ENCODE assay signal across 8 cellular contexts in the genomic region with DNA sequence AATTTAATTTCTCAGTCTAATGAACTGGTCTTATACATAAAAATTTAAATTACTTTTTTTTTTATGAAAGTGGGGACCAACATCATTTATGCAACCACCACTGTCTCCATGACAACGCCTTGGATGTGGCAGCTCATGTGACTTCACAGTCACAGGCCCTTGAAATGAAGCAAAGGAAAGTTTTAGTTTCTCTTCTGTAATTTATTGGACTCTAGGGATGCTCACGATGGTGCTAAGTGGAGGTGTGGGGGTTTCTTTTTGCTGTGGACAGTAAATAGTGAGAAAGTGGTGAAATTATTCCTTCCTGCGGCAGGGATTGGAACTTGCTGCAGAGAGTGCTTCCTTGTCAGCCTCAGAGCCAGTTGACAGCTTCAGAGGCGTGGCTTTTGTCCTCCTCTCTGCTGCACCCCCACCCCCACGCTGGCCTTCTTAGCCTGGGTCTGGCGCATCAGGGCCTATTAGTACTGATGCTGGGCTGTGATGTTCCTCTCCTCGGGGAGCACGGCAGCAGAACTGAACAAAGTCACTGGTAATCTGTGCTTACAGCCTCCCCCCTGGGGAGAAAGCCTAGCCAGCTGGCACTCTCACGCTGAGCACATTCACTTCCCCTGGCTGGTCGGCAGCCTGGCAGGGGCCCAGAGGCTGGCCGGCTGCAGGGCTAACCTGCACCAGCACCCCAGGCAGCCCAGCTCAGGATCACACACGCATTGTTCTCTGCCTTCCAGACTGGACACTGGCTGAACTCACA.
DNase-seq lines count a peak whose midpoint lies in the region; ATAC-seq, FAIRE-seq and TF ChIP-seq lines count a peak whose summit lies in the region.

No MANE protein-coding gene starts in this region.

- H3K27ac ChIP-seq in colonic mucosa: no peak overlapping the region

- no peaks in the 10 kb centered on the region for H3K27me3 ChIP-seq in colonic mucosa

- no peaks in the 10 kb centered on the region for H3K36me3 ChIP-seq in colonic mucosa
- no peaks in the 10 kb centered on the region for H3K36me3 ChIP-seq in mucosa of descending colon (ENCODE audit: low read depth)

- no peak overlapping the region for H3K9ac ChIP-seq in colonic mucosa (ENCODE audit: low read depth in 2 of 2, low read length in 2 of 2)

- ATAC-seq in GM19351 (IDR thresholded peaks at IDR 0.05; ENCODE audit: unreplicated experiment) (peak; percentile 69), mucosa of descending colon (peak; percentile 65), HG03135 (IDR thresholded peaks at IDR 0.05; ENCODE audit: unreplicated experiment) (no peak), GM21723 (IDR thresholded peaks at IDR 0.05; ENCODE audit: unreplicated experiment) (no peak), HG02938 (IDR thresholded peaks at IDR 0.05; ENCODE audit: unreplicated experiment) (no peak)

- no peak for TF ChIP-seq CTCF in colonic mucosa (IDR thresholded peaks at IDR 0.05)
- no peak for TF ChIP-seq CTCF in mucosa of descending colon (IDR thresholded peaks at IDR 0.05)

- DNase-seq in NCI-H2171 (lab: John Stamatoyannopoulos, UW) (peak; percentile 91), colonic mucosa (peak; percentile 38), mucosa of descending colon (peak; percentile 41 to 60 (median 47)), GM12892 (ENCODE audit: insufficient read length) (no peak)

- TF ChIP-seq POLR2A in GM12892 (IDR thresholded peaks at IDR 0.05; ENCODE audit: low read depth, low read length): no peak

- intact Hi-C loops in colonic mucosa (cut with DNase I) (no loop called here), mucosa of descending colon (cut with DNase I, micrococcal nuclease) (no loop called here)

- no peak for FAIRE-seq in GM12892 (lab: Jason Lieb, UNC)

- H3K4me3 ChIP-seq in colonic mucosa (no peak overlapping the region), mucosa of descending colon (no peak overlapping the region)

- H3K4me1 ChIP-seq in colonic mucosa: peaks cover 4% of the 10 kb centered on the region
- H3K4me1 ChIP-seq in mucosa of descending colon (ENCODE audit: low read depth): no peaks in the 10 kb centered on the region

- no peaks in the 10 kb centered on the region for H3K9me3 ChIP-seq in colonic mucosa
- no peaks in the 10 kb centered on the region for H3K9me3 ChIP-seq in mucosa of descending colon

Comparison
In these comparisons a context has a peak if more than half of its experiments do, and no peak if none do; other contexts are left out.
1. ATAC-seq: peak in GM19351 (single experiment) and mucosa of descending colon (single experiment); none in HG03135 (single experiment), GM21723 (single experiment) and HG02938 (single experiment).